1 cellular context compared by ENCODE assay signal in genomic region chr6:138403801-138404665, GRCh38.
TF ChIP-seq lines count a peak whose summit lies in the region.

A gene with protein sequence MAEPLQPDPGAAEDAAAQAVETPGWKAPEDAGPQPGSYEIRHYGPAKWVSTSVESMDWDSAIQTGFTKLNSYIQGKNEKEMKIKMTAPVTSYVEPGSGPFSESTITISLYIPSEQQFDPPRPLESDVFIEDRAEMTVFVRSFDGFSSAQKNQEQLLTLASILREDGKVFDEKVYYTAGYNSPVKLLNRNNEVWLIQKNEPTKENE (plus strand): TSS chr6:138404223. CDS start chr6:138404496, 273 bp downstream.

TF ChIP-seq in HepG2, 621 proteins besides CTCF, POLR2A, EP300 and RAD21 (continued from another document and continues in another):
- TF ChIP-seq ZNF160 (CRISPR knock-in tag; IDR thresholded peaks at IDR 0.05) (peak; percentile 94), BRF2 (CRISPR knock-in tag; IDR thresholded peaks at IDR 0.05) (no peak; the same call in 1 of the 2 replicates), KDM3A (CRISPR knock-in tag; IDR thresholded peaks at IDR 0.05; ENCODE audit: low read depth) (peak; percentile 93), ZNF788 (CRISPR knock-in tag; IDR thresholded peaks at IDR 0.05; ENCODE audit: borderline replicate concordance) (peak; percentile 80), ATM (IDR thresholded peaks at IDR 0.05; ENCODE audit: borderline replicate concordance) (no peak), KDM2A (CRISPR knock-in tag; IDR thresholded peaks at IDR 0.05; ENCODE audit: borderline replicate concordance, low read depth) (peak; percentile 78; the same call in 1 of the 2 replicates), GZF1 (CRISPR knock-in tag; IDR thresholded peaks at IDR 0.05) (peak; percentile 43; the same call in 1 of the 2 replicates), SMAD3 (CRISPR knock-in tag; IDR thresholded peaks at IDR 0.05) (peak; percentile 67; the same call in 1 of the 2 replicates), NR2C2 (CRISPR knock-in tag; IDR thresholded peaks at IDR 0.05; ENCODE audit: borderline replicate concordance) (peak; percentile 76), ZNF619 (CRISPR knock-in tag; IDR thresholded peaks at IDR 0.05) (no peak; the same call in 1 of the 2 replicates), SOX13 (IDR thresholded peaks at IDR 0.05) (0 out of 2 replicates have a peak, but pooled peaks have one; percentile 50), SOX13 (CRISPR knock-in tag; conservative IDR thresholded peaks at IDR 0.05 in 1 of 2, IDR thresholded peaks at IDR 0.05 in 1 of 2) (peak in 1 of 2 experiments; percentile 91; a peak in 2 of 4 replicates), ZNF264 (CRISPR knock-in tag; IDR thresholded peaks at IDR 0.05) (peak; percentile 86), NCOR1 (IDR thresholded peaks at IDR 0.05; ENCODE audit: borderline replicate concordance, low read length) (peak; percentile 38; the same call in 1 of the 2 replicates), DPF2 (CRISPR knock-in tag; IDR thresholded peaks at IDR 0.05; ENCODE audit: borderline replicate concordance, low read depth) (peak; percentile 70; the same call in 1 of the 2 replicates), CSRNP2 (CRISPR knock-in tag; conservative IDR thresholded peaks at IDR 0.05; ENCODE audit: low read depth) (no peak), IRF1 (CRISPR knock-in tag; IDR thresholded peaks at IDR 0.05; ENCODE audit: low read depth) (0 out of 2 replicates have a peak, but pooled peaks have one; percentile 38), TARDBP (CRISPR knock-in tag; IDR thresholded peaks at IDR 0.05) (peak; percentile 90; the same call in 1 of the 2 replicates), CBX2 (IDR thresholded peaks at IDR 0.05; ENCODE audit: low read depth, low read length) (no peak), CBX2 (CRISPR knock-in tag; IDR thresholded peaks at IDR 0.05; ENCODE audit: low read depth) (0 out of 2 replicates have a peak, but pooled peaks have one; percentile 40), ZNF777 (CRISPR knock-in tag; IDR thresholded peaks at IDR 0.05) (peak; percentile 32), THAP9 (CRISPR knock-in tag; IDR thresholded peaks at IDR 0.05; ENCODE audit: borderline replicate concordance) (0 out of 2 replicates have a peak, but pooled peaks have one; percentile 9), ZNF644 (CRISPR knock-in tag; IDR thresholded peaks at IDR 0.05; ENCODE audit: low read depth) (peak; percentile 49; the same call in 1 of the 2 replicates), CHD2 (IDR thresholded peaks at IDR 0.05; ENCODE audit: low read depth, low read length) (no peak; the same call in 1 of the 2 replicates), HIVEP1 (CRISPR knock-in tag; IDR thresholded peaks at IDR 0.05) (peak; percentile 17; the same call in 1 of the 2 replicates), PLSCR1 (CRISPR knock-in tag; IDR thresholded peaks at IDR 0.05; ENCODE audit: borderline replicate concordance) (no peak), ZNF503 (CRISPR knock-in tag; IDR thresholded peaks at IDR 0.05) (peak; percentile 87), ZNF768 (CRISPR knock-in tag; IDR thresholded peaks at IDR 0.05) (peak; percentile 18; the same call in 1 of the 2 replicates), RARA (CRISPR knock-in tag; IDR thresholded peaks at IDR 0.05) (peak; percentile 56), MBD4 (IDR thresholded peaks at IDR 0.05; ENCODE audit: borderline replicate concordance, low read length) (no peak), CENPBD1 (CRISPR knock-in tag; IDR thresholded peaks at IDR 0.05; ENCODE audit: borderline replicate concordance, low read depth) (no peak; the same call in 1 of the 2 replicates), CERS6 (CRISPR knock-in tag; IDR thresholded peaks at IDR 0.05) (no peak), STAT5B (CRISPR knock-in tag; IDR thresholded peaks at IDR 0.05) (no peak), UBTF (CRISPR knock-in tag; IDR thresholded peaks at IDR 0.05) (peak; percentile 94), ZNF550 (CRISPR knock-in tag; IDR thresholded peaks at IDR 0.05; ENCODE audit: borderline replicate concordance) (no peak), ADNP (CRISPR knock-in tag; IDR thresholded peaks at IDR 0.05) (peak; percentile 48; the same call in 1 of the 2 replicates)
- TF ChIP-seq, protein P1, sequence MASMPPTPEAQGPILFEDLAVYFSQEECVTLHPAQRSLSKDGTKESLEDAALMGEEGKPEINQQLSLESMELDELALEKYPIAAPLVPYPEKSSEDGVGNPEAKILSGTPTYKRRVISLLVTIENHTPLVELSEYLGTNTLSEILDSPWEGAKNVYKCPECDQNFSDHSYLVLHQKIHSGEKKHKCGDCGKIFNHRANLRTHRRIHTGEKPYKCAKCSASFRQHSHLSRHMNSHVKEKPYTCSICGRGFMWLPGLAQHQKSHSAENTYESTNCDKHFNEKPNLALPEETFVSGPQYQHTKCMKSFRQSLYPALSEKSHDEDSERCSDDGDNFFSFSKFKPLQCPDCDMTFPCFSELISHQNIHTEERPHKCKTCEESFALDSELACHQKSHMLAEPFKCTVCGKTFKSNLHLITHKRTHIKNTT (CRISPR knock-in tag; IDR thresholded peaks at IDR 0.05), result no peak
- TF ChIP-seq, protein P2, sequence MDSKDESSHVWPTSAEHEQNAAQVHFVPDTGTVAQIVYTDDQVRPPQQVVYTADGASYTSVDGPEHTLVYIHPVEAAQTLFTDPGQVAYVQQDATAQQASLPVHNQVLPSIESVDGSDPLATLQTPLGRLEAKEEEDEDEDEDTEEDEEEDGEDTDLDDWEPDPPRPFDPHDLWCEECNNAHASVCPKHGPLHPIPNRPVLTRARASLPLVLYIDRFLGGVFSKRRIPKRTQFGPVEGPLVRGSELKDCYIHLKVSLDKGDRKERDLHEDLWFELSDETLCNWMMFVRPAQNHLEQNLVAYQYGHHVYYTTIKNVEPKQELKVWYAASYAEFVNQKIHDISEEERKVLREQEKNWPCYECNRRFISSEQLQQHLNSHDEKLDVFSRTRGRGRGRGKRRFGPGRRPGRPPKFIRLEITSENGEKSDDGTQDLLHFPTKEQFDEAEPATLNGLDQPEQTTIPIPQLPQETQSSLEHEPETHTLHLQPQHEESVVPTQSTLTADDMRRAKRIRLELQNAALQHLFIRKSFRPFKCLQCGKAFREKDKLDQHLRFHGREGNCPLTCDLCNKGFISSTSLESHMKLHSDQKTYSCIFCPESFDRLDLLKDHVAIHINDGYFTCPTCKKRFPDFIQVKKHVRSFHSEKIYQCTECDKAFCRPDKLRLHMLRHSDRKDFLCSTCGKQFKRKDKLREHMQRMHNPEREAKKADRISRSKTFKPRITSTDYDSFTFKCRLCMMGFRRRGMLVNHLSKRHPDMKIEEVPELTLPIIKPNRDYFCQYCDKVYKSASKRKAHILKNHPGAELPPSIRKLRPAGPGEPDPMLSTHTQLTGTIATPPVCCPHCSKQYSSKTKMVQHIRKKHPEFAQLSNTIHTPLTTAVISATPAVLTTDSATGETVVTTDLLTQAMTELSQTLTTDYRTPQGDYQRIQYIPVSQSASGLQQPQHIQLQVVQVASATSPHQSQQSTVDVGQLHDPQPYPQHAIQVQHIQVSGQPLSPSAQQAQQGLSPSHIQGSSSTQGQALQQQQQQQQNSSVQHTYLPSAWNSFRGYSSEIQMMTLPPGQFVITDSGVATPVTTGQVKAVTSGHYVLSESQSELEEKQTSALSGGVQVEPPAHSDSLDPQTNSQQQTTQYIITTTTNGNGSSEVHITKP (CRISPR knock-in tag; IDR thresholded peaks at IDR 0.05; ENCODE audit: low read depth), result no peak
